ENCODE assay signal across 8 cellular contexts in genomic region chr1:97820470-97821188, GRCh38.
DNase-seq lines count a peak whose midpoint lies in the region; TF ChIP-seq lines count a peak whose summit lies in the region.
"Had no signal": no experiment of that assay in that cellular context is flagged by ENCODE, and none has a peak within 500 bp of the region (broad histone marks: within the 10 kb centered on the region; RNA-seq: fewer than 3 reads in every experiment).

No MANE protein-coding gene starts in this region.

- no peaks in the 10 kb centered on the region for H3K79me2 ChIP-seq in trophoblast cell (ENCODE audit: control insufficient read depth, insufficient read depth, low read length, poor library complexity)

- H3K27me3 Mint-ChIP-seq in activated CD4-positive, alpha-beta T cell treated with anti-CD3 and anti-CD28 coated beads, Interleukin-2, amount 10 ng/mL, durations not matched to agents 24 days and 14 days, result no peaks in the 10 kb centered on the region
- H3K27me3 Mint-ChIP-seq: activated B cell treated with CpG ODN at 0.5 μM for 24 hours had no signal

- H3K4me2 ChIP-seq in trophoblast cell (ENCODE audit: low read length), result no peak overlapping the region

- no peaks in the 10 kb centered on the region for H3K36me3 Mint-ChIP-seq in activated CD4-positive, alpha-beta T cell treated with anti-CD3 and anti-CD28 coated beads, Interleukin-2, amount 10 ng/mL, durations not matched to agents 24 days and 14 days (ENCODE audit: low read depth)

- intact Hi-C loops in dorsolateral prefrontal cortex (cut with DNase I), result no loop called here
- intact Hi-C loops in activated CD4-positive, alpha-beta T cell treated with anti-CD3 and anti-CD28 coated beads, Interleukin-2, amount 10 ng/mL, durations not matched to agents 24 days and 14 days (cut with micrococcal nuclease), result loop anchor here (1.0 to 10.0 kb wide), 5 partner anchors 151 to 853 kb away; no protein-coding TSS in a partner anchor

- no peaks in the 10 kb centered on the region for H3K36me3 ChIP-seq in HEK293 (ENCODE audit: control insufficient read depth in 2 of 2, insufficient read depth in 1 of 2, low read length in 2 of 2)
- H3K36me3 ChIP-seq in trophoblast cell (ENCODE audit: control insufficient read depth in 1 of 2, insufficient read depth in 2 of 2, low read length in 2 of 2), result no peaks in the 10 kb centered on the region

- H3K4me3 ChIP-seq in HEK293 (ENCODE audit: low read depth, low read length), result no peak overlapping the region
- H3K4me3 ChIP-seq in dorsolateral prefrontal cortex, result no peak overlapping the region
- no peak overlapping the region for H3K4me3 ChIP-seq in trophoblast cell (ENCODE audit: low read depth, low read length)

- no peak overlapping the region for H3K9ac ChIP-seq in trophoblast cell (ENCODE audit: low read length)

- WGBS in trophoblast cell (ENCODE audit: extremely low coverage, insufficient coverage, insufficient read length), result no CpG with 5 or more reads among the region's 6 CpGs

- H2BK12ac ChIP-seq in trophoblast cell (ENCODE audit: low read length), result no peak overlapping the region

- H3K14ac ChIP-seq in trophoblast cell (ENCODE audit: low read length), result no peak overlapping the region

- no peak overlapping the region for H2BK120ac ChIP-seq in trophoblast cell (ENCODE audit: insufficient read depth, low read length, poor library complexity)

- H3K27ac Mint-ChIP-seq in activated CD4-positive, alpha-beta T cell treated with anti-CD3 and anti-CD28 coated beads, Interleukin-2, amount 10 ng/mL, durations not matched to agents 24 days and 14 days, result no peak overlapping the region
- H3K27ac Mint-ChIP-seq: activated B cell treated with CpG ODN at 0.5 μM for 24 hours had no signal

- no peak overlapping the region for H3K4ac ChIP-seq in trophoblast cell (ENCODE audit: low read depth, low read length)

- no peak overlapping the region for H3K4me3 Mint-ChIP-seq in activated CD4-positive, alpha-beta T cell treated with anti-CD3 and anti-CD28 coated beads, Interleukin-2, amount 10 ng/mL, durations not matched to agents 24 days and 14 days
- H3K4me3 Mint-ChIP-seq: activated B cell treated with CpG ODN at 0.5 μM for 24 hours had no signal

- no peaks in the 10 kb centered on the region for H3K79me1 ChIP-seq in trophoblast cell (ENCODE audit: low read length)

- H3K23ac ChIP-seq in trophoblast cell (ENCODE audit: low read length), result no peak overlapping the region

- no peak overlapping the region for H2BK5ac ChIP-seq in trophoblast cell (ENCODE audit: low read depth, low read length, poor library complexity)

- TF ChIP-seq CTCF in GM12873 (IDR thresholded peaks at IDR 0.05; ENCODE audit: insufficient read depth, low read depth, low read length, missing control alignments) (peak; percentile 43), HEK293 (tag by site-specific recombination; IDR thresholded peaks at IDR 0.05) (no peak), dorsolateral prefrontal cortex (IDR thresholded peaks at IDR 0.05 in 54 of 56, conservative IDR thresholded peaks at IDR 0.05 in 2 of 56; ENCODE audit: low read depth in 1 of 56, partially characterized antibody in 56 of 56) (peak in 53 of 56 donors; percentile 6 to 70 (median 42))

- H3K27ac ChIP-seq in HEK293 (ENCODE audit: extremely low read depth, low read depth, low read length) (no peak overlapping the region), dorsolateral prefrontal cortex (no peak overlapping the region), trophoblast cell (ENCODE audit: low read depth, low read length) (no peak overlapping the region)

- no peak overlapping the region for H4K8ac ChIP-seq in trophoblast cell (ENCODE audit: low read depth, low read length)

- CTCF ChIA-PET in HEK293 (lab: Yijun Ruan, JAX), result interaction anchor here (0.6 to 1.3 kb wide), 10 partner anchors 9 to 857 kb away, joined by 3 to 6 read pairs (median 3); no protein-coding TSS in a partner anchor

- H3K4me1 Mint-ChIP-seq in activated CD4-positive, alpha-beta T cell treated with anti-CD3 and anti-CD28 coated beads, Interleukin-2, amount 10 ng/mL, durations not matched to agents 24 days and 14 days, result no peaks in the 10 kb centered on the region
- H3K4me1 Mint-ChIP-seq: activated B cell treated with CpG ODN at 0.5 μM for 24 hours had no signal

- H3K4me1 ChIP-seq in HEK293 (ENCODE audit: control insufficient read depth, insufficient read depth, low read length) (no peaks in the 10 kb centered on the region), trophoblast cell (ENCODE audit: control insufficient read depth in 1 of 2, insufficient read depth in 2 of 2, low read length in 2 of 2) (no peaks in the 10 kb centered on the region)

- no peak overlapping the region for H4K12ac ChIP-seq in trophoblast cell (ENCODE audit: low read depth, low read length)

- no peaks in the 10 kb centered on the region for H3K9me3 ChIP-seq in HEK293 (ENCODE audit: control insufficient read depth, insufficient read depth, low read depth, low read length)
- no peaks in the 10 kb centered on the region for H3K9me3 ChIP-seq in trophoblast cell (ENCODE audit: insufficient read depth, low read depth, low read length)

- POLR2A ChIA-PET in HEK293 (lab: Yijun Ruan, JAX), result no interaction called here

- H3K9me3 Mint-ChIP-seq in activated CD4-positive, alpha-beta T cell treated with anti-CD3 and anti-CD28 coated beads, Interleukin-2, amount 10 ng/mL, durations not matched to agents 24 days and 14 days, result no peaks in the 10 kb centered on the region
- H3K9me3 Mint-ChIP-seq: activated B cell treated with CpG ODN at 0.5 μM for 24 hours had no signal

- H2AFZ ChIP-seq in trophoblast cell (ENCODE audit: insufficient read depth, low read length, poor library complexity), result no peak overlapping the region

- H4K91ac ChIP-seq in trophoblast cell (ENCODE audit: low read depth, low read length), result no peak overlapping the region

- H3K27me3 ChIP-seq in dorsolateral prefrontal cortex (no peaks in the 10 kb centered on the region), trophoblast cell (ENCODE audit: insufficient read depth, low read length) (no peaks in the 10 kb centered on the region)

- no peak overlapping the region for H3K18ac ChIP-seq in trophoblast cell (ENCODE audit: low read length)

- no peak overlapping the region for H2AK5ac ChIP-seq in trophoblast cell (ENCODE audit: low read length)

- DNase-seq in NCI-H345 treated with DMSO at 0.1 percent for 48 hours (lab: John Stamatoyannopoulos, UW; ENCODE audit: unreplicated experiment), result peak; percentile 9
- DNase-seq in dorsolateral prefrontal cortex, result no peak
- peak; percentile 2 to 64 for DNase-seq in trophoblast cell
- no peak for DNase-seq in globus pallidus (ENCODE audit: low spot score)
- DNase-seq in activated CD4-positive, alpha-beta T cell treated with anti-CD3 and anti-CD28 coated beads, Interleukin-2, amount 10 ng/mL, durations not matched to agents 24 days and 14 days, result no peak
- DNase-seq: activated B cell treated with CpG ODN at 0.5 μM for 24 hours had no signal

TF ChIP-seq in HEK293, 187 proteins besides CTCF, POLR2A, EP300 and RAD21:
- no peak for TF ChIP-seq ZNF530 (tag by site-specific recombination; IDR thresholded peaks at IDR 0.05; ENCODE audit: low read depth)
- peak; percentile 59 for TF ChIP-seq ZNF654 (tag by site-specific recombination; IDR thresholded peaks at IDR 0.05; ENCODE audit: low read depth)
TF ChIP-seq in HEK293: peak in this region for 1.

Comparison
In these comparisons a context has a peak if more than half of its experiments do, and no peak if none do; other contexts are left out.
1. DNase-seq: peak in NCI-H345 treated with DMSO at 0.1 percent for 48 hours (single experiment) and trophoblast cell (2 of 2); none in dorsolateral prefrontal cortex (0 of 10), globus pallidus (single experiment) and activated CD4-positive, alpha-beta T cell treated with anti-CD3 and anti-CD28 coated beads, Interleukin-2, amount 10 ng/mL, durations not matched to agents 24 days and 14 days (single experiment).